In genomic region chr19:29999490-29999889, GRCh38 we compare ENCODE assay signal across 26 cellular contexts.
"Had no signal": no experiment of that assay in that cellular context is flagged by ENCODE, and none has a peak within 500 bp of the region (broad histone marks: within the 10 kb centered on the region; RNA-seq: fewer than 3 reads in every experiment).

No MANE protein-coding gene starts in this region.

- H3K27ac ChIP-seq: esophagus squamous epithelium, gastrocnemius medialis, heart right ventricle, left lung, lower lobe of right lung had no signal

- H3K36me3 ChIP-seq: lower lobe of right lung had no signal

- H3K4me3 Mint-ChIP-seq: dendritic cell treated with granulocyte-macrophage colony-stimulating factor and Interleukin-4, amounts not matched to agents 40 ng/mL and 50 ng/mL, for 4 days; effector memory CD8-positive, alpha-beta T cell; endodermal cell; mesothelial cell of epicardium; naive B cell had no signal

- H3K27me3 Mint-ChIP-seq: dendritic cell treated with granulocyte-macrophage colony-stimulating factor and Interleukin-4, amounts not matched to agents 40 ng/mL and 50 ng/mL, for 4 days; effector memory CD8-positive, alpha-beta T cell; naive B cell; naive thymus-derived CD8-positive, alpha-beta T cell had no signal

- H3K9me3 Mint-ChIP-seq: effector memory CD8-positive, alpha-beta T cell had no signal

- H3K4me3 ChIP-seq: esophagus squamous epithelium, gastrocnemius medialis, heart right ventricle, left lung, lower lobe of right lung, mucosa of descending colon had no signal

- ATAC-seq: effector memory CD8-positive, alpha-beta T cell; gastrocnemius medialis; heart right ventricle; left cardiac atrium; left lung; left ventricle myocardium superior; lower lobe of right lung; mucosa of descending colon; naive thymus-derived CD8-positive, alpha-beta T cell had no signal

- FAIRE-seq: endometrium, endothelial cell of umbilical vein, islet of Langerhans, keratinocyte had no signal

- H3K27me3 ChIP-seq: esophagus squamous epithelium, gastrocnemius medialis, heart right ventricle, left lung had no signal

- H3K4me1 ChIP-seq: esophagus squamous epithelium, heart right ventricle, left lung, lower lobe of right lung had no signal

- H3K27ac Mint-ChIP-seq: endodermal cell, mesothelial cell of epicardium had no signal

- H3K9me3 ChIP-seq: gastrocnemius medialis, mucosa of descending colon had no signal

- DNase-seq: cortex of kidney; effector CD8-positive, alpha-beta T cell; effector memory CD8-positive, alpha-beta T cell; endodermal cell; esophagus squamous epithelium; foreskin fibroblast; foreskin melanocyte; gastrocnemius medialis; glutamatergic neuron; head of caudate nucleus; heart right ventricle; hippocampal formation; left cardiac atrium; left lung; left ventricle myocardium superior; lower lobe of right lung; mesenchymal stem cell; mucosa of descending colon; naive B cell; naive thymus-derived CD8-positive, alpha-beta T cell had no signal
